8 cellular contexts compared by ENCODE assay signal in the genomic region with DNA sequence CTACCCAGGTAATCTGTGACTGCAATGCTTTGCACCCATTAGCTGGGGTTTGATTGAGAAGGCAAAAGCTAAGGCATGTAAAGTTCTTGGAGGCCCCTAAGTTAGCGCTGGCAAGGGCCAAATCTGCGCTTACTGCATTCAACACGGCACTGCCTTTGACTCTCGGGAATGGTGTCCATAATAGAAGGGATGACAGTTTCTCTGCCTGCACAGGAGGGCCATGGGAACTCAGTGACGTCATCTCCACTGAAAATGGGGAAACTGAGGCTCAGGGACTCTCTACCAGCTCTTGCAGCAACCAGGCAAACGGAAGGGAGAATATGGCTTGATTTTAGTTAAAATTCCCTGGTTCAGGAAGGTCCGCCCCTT. TPM values are rescaled to one million over a fixed set of nuclear protein-coding genes. Genes with fewer than 3 reads are reported as not detected.
DNase-seq lines count a peak whose midpoint lies in the region; ATAC-seq and TF ChIP-seq lines count a peak whose summit lies in the region.

No MANE protein-coding gene starts in this region.

- H3K4me3 Mint-ChIP-seq in chondrocyte (ENCODE audit: unreplicated experiment), result peak overlapping the region; percentile 93

- H3K27me3 ChIP-seq in AG04450 (ENCODE audit: control insufficient read depth, insufficient read depth, low read length), result no peaks in the 10 kb centered on the region
- H3K27me3 ChIP-seq in HUES6 (ENCODE audit: control insufficient read depth, insufficient read depth, low read length), result no peaks in the 10 kb centered on the region
- no peaks in the 10 kb centered on the region for H3K27me3 ChIP-seq in muscle layer of colon (ENCODE audit: control insufficient read depth in 1 of 2, insufficient read depth in 2 of 2, low read length in 2 of 2)

- peaks cover 23% of the 10 kb centered on the region for H3K4me1 Mint-ChIP-seq in chondrocyte (ENCODE audit: low read depth)

- no peaks in the 10 kb centered on the region for H3K9me3 Mint-ChIP-seq in chondrocyte (ENCODE audit: low read depth)

- H3K9ac ChIP-seq in HUES6 (ENCODE audit: low read length) (peak overlapping the region; percentile 90), muscle layer of colon (ENCODE audit: low read length) (peak overlapping the region; percentile 34)

- no peak for ATAC-seq in HG03175 (IDR thresholded peaks at IDR 0.05; ENCODE audit: unreplicated experiment)

- peak overlapping the region; percentile 97 for H3K27ac ChIP-seq in AG04450 (ENCODE audit: low read depth, low read length)
- H3K27ac ChIP-seq in HUES6 (ENCODE audit: low read depth, low read length), result peak overlapping the region; percentile 70; the same call in 1 of the 2 replicates
- H3K27ac ChIP-seq in muscle layer of colon (ENCODE audit: low read depth, low read length), result peak overlapping the region; percentile 79

- H3K4me3 ChIP-seq in AG04450 (ENCODE audit: low read depth, low read length) (peak overlapping the region; percentile 71), HUES6 (ENCODE audit: low read depth, low read length) (peak overlapping the region; percentile 85), muscle layer of colon (ENCODE audit: low read depth in 1 of 2, low read length in 2 of 2) (peak overlapping the region; percentile 43 to 67)

- TF ChIP-seq CTCF in AG04450 (IDR thresholded peaks at IDR 0.05; ENCODE audit: low read depth, low read length) (no peak), chondrocyte (IDR thresholded peaks at IDR 0.05) (no peak)

- peak overlapping the region; percentile 100 for H3K27ac Mint-ChIP-seq in chondrocyte (ENCODE audit: unreplicated experiment)

- H3K36me3 ChIP-seq in HUES6 (ENCODE audit: control insufficient read depth, insufficient read depth, low read length), result peaks cover 15% of the 10 kb centered on the region
- no peaks in the 10 kb centered on the region for H3K36me3 ChIP-seq in muscle layer of colon (ENCODE audit: insufficient read depth, low read length)

- no peaks in the 10 kb centered on the region for H3K27me3 Mint-ChIP-seq in chondrocyte (ENCODE audit: low read depth)

- POLR2A ChIA-PET in AG04450 (lab: Yijun Ruan, JAX), result interaction anchor here (0.7 to 1.3 kb wide), 2 partner anchors 61 to 110 kb away, joined by 3 to 6 read pairs; a partner anchor contains a TSS

- no peaks in the 10 kb centered on the region for H3K36me3 Mint-ChIP-seq in chondrocyte (ENCODE audit: low read depth)

- CTCF ChIA-PET in AG04450 (lab: Charles Lee), result interaction anchor here (0.7 to 1.8 kb wide), 4 partner anchors 10 to 810 kb away, joined by 3 to 6 read pairs (median 3); no protein-coding TSS in a partner anchor

- H3K9me3 ChIP-seq in AG04450 (ENCODE audit: control insufficient read depth, insufficient read depth, low read length) (no peaks in the 10 kb centered on the region), HUES6 (ENCODE audit: control insufficient read depth, insufficient read depth, low read depth, low read length) (no peaks in the 10 kb centered on the region), muscle layer of colon (ENCODE audit: low read length) (no peaks in the 10 kb centered on the region)

- no peak for DNase-seq in AG04450 (ENCODE audit: low read depth, low spot score)
- peak; percentile 25 for DNase-seq in chondrocyte (ENCODE audit: low spot score)
- DNase-seq in stimulated activated CD4-positive, alpha-beta T cell treated with anti-CD3 and anti-CD28 coated beads, Interleukin-4, amount 100 ng/mL, for 4 hours, result no peak
- DNase-seq in activated CD8-positive, alpha-beta memory T cell treated with anti-CD3 and anti-CD28 coated beads for 24 hours, result no peak
- DNase-seq in NCI-H1417 treated with DMSO at 0.1 percent for 48 hours (lab: John Stamatoyannopoulos, UW), result no peak

- H3K4me1 ChIP-seq in HUES6 (ENCODE audit: control insufficient read depth, insufficient read depth, low read length) (peaks cover 14% of the 10 kb centered on the region), muscle layer of colon (ENCODE audit: insufficient read depth, low read length) (peaks cover 14% of the 10 kb centered on the region)

RNA-seq across cellular contexts. Expression of a gene that starts 0.5 kb away (rescaled TPM):
- polyA plus RNA-seq in AG04450 (2011; rRNA removed), result 3.5 and 3.9 TPM in 2 replicates
- polyA minus RNA-seq in AG04450 (2011; rRNA and poly(A)+ RNA removed), result 2.6 and 3.3 TPM in 2 replicates
- 2.7 to 3.7 TPM (median 3.7 TPM) in 3 replicates for total RNA-seq in chondrocyte

RNA-seq across cellular contexts. Expression of a gene that starts 8.5 kb away (rescaled TPM):
- 0.19 and 0.25 TPM in 2 replicates for polyA plus RNA-seq in AG04450 (2011; rRNA removed)
- polyA minus RNA-seq in AG04450 (2011; rRNA and poly(A)+ RNA removed), result 0.37 and 0.61 TPM in 2 replicates
- 0.97 to 2.4 TPM (median 2.3 TPM) in 3 replicates for total RNA-seq in chondrocyte

RNA-seq across cellular contexts. Expression of a gene that starts 13.7 kb away (rescaled TPM):
- polyA plus RNA-seq in AG04450 (2011; rRNA removed), result not detected in 2 replicates
- polyA minus RNA-seq in AG04450 (2011; rRNA and poly(A)+ RNA removed), result 0.28 TPM in 1 of 2 replicates, not detected in the other
- not detected in 3 replicates for total RNA-seq in chondrocyte

RNA-seq across cellular contexts. Expression of a gene that starts 20.3 kb away (rescaled TPM):
- polyA plus RNA-seq in AG04450 (2011; rRNA removed), result 0.10 TPM in 1 of 2 replicates, not detected in the other
- polyA minus RNA-seq in AG04450 (2011; rRNA and poly(A)+ RNA removed), result 0.35 TPM in 1 of 2 replicates, not detected in the other
- total RNA-seq in chondrocyte, result not detected in 3 replicates

RNA-seq across cellular contexts. Expression of a gene that starts 35.9 kb away (rescaled TPM):
- polyA plus RNA-seq in AG04450 (2011; rRNA removed), result 12.7 and 17.7 TPM in 2 replicates
- 9.1 and 9.9 TPM in 2 replicates for polyA minus RNA-seq in AG04450 (2011; rRNA and poly(A)+ RNA removed)
- 17.4 to 27.0 TPM (median 25.6 TPM) in 3 replicates for total RNA-seq in chondrocyte
